Comparison of ENCODE assay signal across 10 cellular contexts in the genomic region with DNA sequence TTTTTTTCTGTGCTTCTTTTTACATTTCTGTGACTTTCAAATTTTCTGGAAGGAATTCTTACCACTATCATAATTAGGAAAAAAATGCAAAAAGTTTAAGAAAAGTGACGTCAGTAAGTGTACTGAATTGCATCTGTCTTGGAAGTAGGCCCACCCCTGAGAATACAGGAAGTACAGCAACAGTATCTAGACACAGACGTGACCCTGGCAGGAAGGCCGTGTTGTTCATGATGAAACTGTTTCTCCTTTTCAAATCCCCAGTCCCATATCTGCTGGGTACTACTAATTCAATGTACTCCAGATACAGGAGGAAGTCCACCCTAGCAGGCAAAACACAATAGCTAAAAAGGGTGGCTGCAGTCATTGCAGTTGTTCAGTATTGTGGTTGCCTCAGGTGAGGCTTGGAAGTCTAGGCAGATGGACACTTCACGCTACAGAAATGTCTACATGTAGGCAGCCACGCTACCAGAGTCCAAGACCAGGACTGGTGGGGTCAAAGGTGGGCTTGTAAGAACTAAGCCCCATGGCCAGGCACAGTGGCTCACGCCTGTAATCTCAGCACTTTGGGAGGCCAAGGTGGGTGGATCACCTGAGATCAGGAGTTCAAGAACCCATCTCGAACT. TPM values are rescaled to one million over a fixed set of nuclear protein-coding genes. Genes with fewer than 3 reads are reported as not detected.
DNase-seq lines count a peak whose midpoint lies in the region; ATAC-seq and TF ChIP-seq lines count a peak whose summit lies in the region.
"Had no signal": no experiment of that assay in that cellular context is flagged by ENCODE, and none has a peak within 500 bp of the region (broad histone marks: within the 10 kb centered on the region; RNA-seq: fewer than 3 reads in every experiment).

No MANE protein-coding gene starts in this region.

- H3K4me1 ChIP-seq in mucosa of rectum (ENCODE audit: control insufficient read depth in 2 of 2, insufficient read depth in 2 of 2, low read length in 2 of 2): peaks cover 0 to 2% of the 10 kb centered on the region in 2 donors
- H3K4me1 ChIP-seq: SJCRH30 had no signal

- ATAC-seq in GM19035 (IDR thresholded peaks at IDR 0.05; ENCODE audit: unreplicated experiment): no peak
- ATAC-seq in GM19467 (IDR thresholded peaks at IDR 0.05; ENCODE audit: unreplicated experiment): no peak

- H3K4me3 ChIP-seq in dorsolateral prefrontal cortex: no peak overlapping the region
- no peak overlapping the region for H3K4me3 ChIP-seq in mucosa of rectum (ENCODE audit: low read length in 2 of 2)
- H3K4me3 ChIP-seq: SJCRH30 had no signal

- H3K27me3 ChIP-seq in dorsolateral prefrontal cortex (no peaks in the 10 kb centered on the region), mucosa of rectum (ENCODE audit: control insufficient read depth in 2 of 2, insufficient read depth in 2 of 2, low read length in 2 of 2) (no peaks in the 10 kb centered on the region)
- H3K27me3 ChIP-seq: SJCRH30 had no signal

- H3K9ac ChIP-seq in mucosa of rectum (ENCODE audit: low read depth in 1 of 2, low read length in 2 of 2): no peak overlapping the region

- no peaks in the 10 kb centered on the region for H3K36me3 ChIP-seq in mucosa of rectum (ENCODE audit: control insufficient read depth in 2 of 2, insufficient read depth in 2 of 2, low read length in 2 of 2)
- H3K36me3 ChIP-seq: SJCRH30 had no signal

- no peaks in the 10 kb centered on the region for H3K9me3 ChIP-seq in mucosa of rectum (ENCODE audit: control insufficient read depth in 2 of 2, low read length in 2 of 2)
- H3K9me3 ChIP-seq: SJCRH30 had no signal

- DNase-seq in AG20443 (ENCODE audit: low spot score): peak; percentile 24
- peak; percentile 89 for DNase-seq in NOMO-1 treated with dmso at 0.1 percent for 144 hours (lab: John Stamatoyannopoulos, UW; ENCODE audit: unreplicated experiment)
- DNase-seq in dorsolateral prefrontal cortex: peak in 1 of 10 donors; percentile 21
- no peak for DNase-seq in stimulated activated CD4-positive, alpha-beta T cell treated with anti-CD3 and anti-CD28 coated beads, Interleukin-12 subunit alpha, Interleukin-12 subunit beta, amount 100 ng/mL, for 4 hours
- no peak for DNase-seq in mesenteric fat pad (ENCODE audit: low spot score)
- DNase-seq: MM.1S, SJCRH30 had no signal

- no peak for TF ChIP-seq CTCF in dorsolateral prefrontal cortex (IDR thresholded peaks at IDR 0.05 in 54 of 56, conservative IDR thresholded peaks at IDR 0.05 in 2 of 56; ENCODE audit: low read depth in 1 of 56, partially characterized antibody in 56 of 56)

- H3K27ac ChIP-seq in dorsolateral prefrontal cortex (peak overlapping the region in 41 of 59 donors; percentile 3 to 80 (median 44)), mucosa of rectum (ENCODE audit: low read depth in 2 of 2, low read length in 2 of 2) (peak overlapping the region; percentile 64 to 74)
- H3K27ac ChIP-seq: SJCRH30 had no signal

- intact Hi-C loops in dorsolateral prefrontal cortex (cut with DNase I): loop anchor here in 1 of 2 donors (5.0 kb wide), 1 partner anchor 1327 kb away; no protein-coding TSS in a partner anchor

RNA-seq across cellular contexts. Expression of a gene that starts 49.6 kb away (rescaled TPM):
- 10 to 100 TPM; 25.6 to 57.8 (median 42.3) TPM for total RNA-seq in dorsolateral prefrontal cortex
- total RNA-seq in mesenteric fat pad: 43.3 TPM

Comparison
In these comparisons a context has a peak if more than half of its experiments do, and no peak if none do; other contexts are left out.
1. DNase-seq: peak in AG20443 (single experiment) and NOMO-1 treated with dmso at 0.1 percent for 144 hours (single experiment); none in stimulated activated CD4-positive, alpha-beta T cell treated with anti-CD3 and anti-CD28 coated beads, Interleukin-12 subunit alpha, Interleukin-12 subunit beta, amount 100 ng/mL, for 4 hours (single experiment) and mesenteric fat pad (single experiment).